Comparison of ENCODE assay signal across 17 cellular contexts in the genomic region with DNA sequence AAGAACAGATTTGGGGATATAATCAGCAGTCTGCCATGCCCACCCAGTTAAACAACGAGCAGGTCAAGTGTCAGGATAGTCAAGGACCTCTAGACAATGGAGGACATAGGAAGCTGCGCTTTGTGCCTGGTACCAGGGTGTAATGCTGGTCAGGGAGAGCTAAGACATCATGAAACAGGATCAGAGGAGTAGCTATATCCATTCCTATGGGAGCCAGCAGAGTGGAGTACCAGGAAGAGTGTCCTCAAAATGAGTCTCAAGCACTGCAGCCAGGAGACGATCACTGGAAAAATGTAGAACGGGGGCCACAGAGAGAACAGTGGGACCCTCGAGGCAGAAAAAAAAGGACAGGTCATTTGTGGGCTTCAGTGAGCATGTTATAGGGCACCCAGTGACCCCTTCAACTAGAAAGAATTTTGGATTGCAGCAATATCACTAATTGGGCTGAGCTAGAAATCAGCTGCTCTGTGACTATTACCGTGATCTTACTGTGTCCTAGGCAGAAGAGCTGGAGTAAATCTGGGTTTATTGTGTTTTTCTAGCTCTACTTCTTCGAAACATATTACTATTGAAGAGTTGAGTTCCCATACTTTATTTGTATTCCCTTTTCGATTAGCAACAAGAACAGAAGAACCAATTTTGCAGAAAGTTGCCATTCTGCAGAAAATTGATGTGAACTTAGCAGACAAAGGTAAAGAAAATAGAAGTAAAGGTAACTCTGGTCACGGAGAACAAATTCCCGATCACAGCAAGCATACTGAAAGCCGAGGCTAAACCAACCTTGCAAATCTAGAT.
DNase-seq lines count a peak whose midpoint lies in the region; ATAC-seq, FAIRE-seq and TF ChIP-seq lines count a peak whose summit lies in the region.
"Had no signal": no experiment of that assay in that cellular context is flagged by ENCODE, and none has a peak within 500 bp of the region (broad histone marks: within the 10 kb centered on the region; RNA-seq: fewer than 3 reads in every experiment).

No MANE protein-coding gene starts in this region.

- peak; percentile 68 for ATAC-seq in HepG2
- no peak for ATAC-seq in HG03520 (IDR thresholded peaks at IDR 0.05; ENCODE audit: unreplicated experiment)
- ATAC-seq: A549, K562 had no signal

- intact Hi-C loops in Calu3 (cut with micrococcal nuclease; ENCODE audit: unreplicated experiment) (loop anchor here (5.0 kb wide), 1 partner anchor 61 kb away; no protein-coding TSS in a partner anchor), HepG2 (cut with micrococcal nuclease; ENCODE audit: unreplicated experiment) (no loop called here)

- DNase-seq in Calu3 (no peak), SJCRH30 (no peak), HepG2 (ENCODE audit: low spot score) (no peak), smooth muscle cell (lab: John Stamatoyannopoulos, UW; ENCODE audit: unreplicated experiment) (no peak), nucleus accumbens (lab: John Stamatoyannopoulos, UW) (no peak), retina (no peak), 8988T (no peak)
- DNase-seq: DMS53, NCI-H1092, NCI-H345, NCI-H69 had no signal

- H3K4me2 ChIP-seq in HepG2 (ENCODE audit: low read depth, low read length) (peak overlapping the region; percentile 74), smooth muscle cell (peak overlapping the region; percentile 29)
- H3K4me2 ChIP-seq: A549 had no signal

- H3F3A ChIP-seq in smooth muscle cell (ENCODE audit: low read depth), result no peaks in the 10 kb centered on the region

- H3K36me3 Mint-ChIP-seq in Calu3 (ENCODE audit: insufficient read depth, unreplicated experiment), result no peaks in the 10 kb centered on the region

- peak overlapping the region; percentile 34 for H3K4me3 Mint-ChIP-seq in Calu3 (ENCODE audit: low read depth, unreplicated experiment)

- H3K36me3 ChIP-seq in SJCRH30 (no peaks in the 10 kb centered on the region), HepG2 (replicated peaks in 1 of 2; ENCODE audit: control insufficient read depth in 1 of 2, insufficient read depth in 2 of 2, low read length in 2 of 2) (no peaks in the 10 kb centered on the region), smooth muscle cell (ENCODE audit: low read depth) (no peaks in the 10 kb centered on the region)

- WGBS in HepG2 (ENCODE audit: low lambda C conversion rate), result 16% methylated on average over 11 of the region's 11 CpGs
- WGBS in smooth muscle cell (ENCODE audit: low lambda C conversion rate), result 85% methylated on average over 11 of the region's 11 CpGs

- CTCF ChIA-PET in Calu3 (lab: Charles Lee), result interaction anchor here (1.1 to 2.3 kb wide), 4 partner anchors 10 to 85 kb away, joined by 3 to 5 read pairs (median 4); no protein-coding TSS in a partner anchor
- CTCF ChIA-PET in HepG2 (lab: Yijun Ruan, JAX; ENCODE audit: low intra/inter-chr PET ratio, low total read pairs), result no interaction called here

- TF ChIP-seq RAD21 in HepG2 (CRISPR knock-in tag; IDR thresholded peaks at IDR 0.05), result no peak

- no peaks in the 10 kb centered on the region for H3K9me3 ChIP-seq in SJCRH30 (replicated peaks)
- H3K9me3 ChIP-seq in HepG2 (ENCODE audit: low read length), result no peaks in the 10 kb centered on the region
- no peaks in the 10 kb centered on the region for H3K9me3 ChIP-seq in smooth muscle cell (replicated peaks; ENCODE audit: low read depth)
- H3K9me3 ChIP-seq: A549 had no signal

- H2AFZ ChIP-seq in HepG2 (ENCODE audit: low read length), result peak overlapping the region; percentile 37
- peak overlapping the region; percentile 59 for H2AFZ ChIP-seq in smooth muscle cell (ENCODE audit: low read depth)

- H3K27me3 ChIP-seq in SJCRH30, result no peaks in the 10 kb centered on the region
- H3K27me3 ChIP-seq in HepG2 (ENCODE audit: control insufficient read depth in 1 of 2, insufficient read depth in 2 of 2, low read length in 2 of 2), result no peaks in the 10 kb centered on the region
- H3K27me3 ChIP-seq in smooth muscle cell (ENCODE audit: low read depth), result no peaks in the 10 kb centered on the region

- no peak for FAIRE-seq in HepG2 (lab: Jason Lieb, UNC)
- FAIRE-seq: A549, GM18507, K562 had no signal

- H3K27ac ChIP-seq in SJCRH30, result peak overlapping the region; percentile 45; the same call in 1 of the 2 replicates
- peak overlapping the region; percentile 80 for H3K27ac ChIP-seq in HepG2 (ENCODE audit: extremely low read length, insufficient read depth, low read length)
- no peak overlapping the region for H3K27ac ChIP-seq in smooth muscle cell (ENCODE audit: low read depth)
- H3K27ac ChIP-seq: A549, C4-2B, SK-N-MC had no signal

- H4K20me1 ChIP-seq in HepG2 (ENCODE audit: insufficient read depth, low read length), result no peaks in the 10 kb centered on the region
- H4K20me1 ChIP-seq in smooth muscle cell (ENCODE audit: low read depth), result no peaks in the 10 kb centered on the region

- in situ Hi-C loops in HepG2 (cut with HindIII; ENCODE audit: extremely low pct_ligation_motif_present, low pct_unique_long_range_greater_than_20kb), result no loop called here

- POLR2A ChIA-PET in HepG2 (lab: Yijun Ruan, JAX), result interaction anchor here (1.8 kb wide), 1 partner anchor 15 kb away, joined by 7 read pairs; no protein-coding TSS in a partner anchor

- peak overlapping the region; percentile 2; the same call in 1 of the 2 replicates for H3K9ac ChIP-seq in HepG2 (ENCODE audit: insufficient read depth, low read depth, low read length)
- no peak overlapping the region for H3K9ac ChIP-seq in smooth muscle cell (ENCODE audit: low read depth)

- H3K27me3 Mint-ChIP-seq in Calu3 (ENCODE audit: unreplicated experiment), result no peaks in the 10 kb centered on the region

- H3K4me1 Mint-ChIP-seq in Calu3 (ENCODE audit: low read depth, unreplicated experiment), result peaks cover 32% of the 10 kb centered on the region

- no peak for TF ChIP-seq POLR2A in HepG2 (IDR thresholded peaks at IDR 0.05; ENCODE audit: insufficient read depth in 1 of 2, low read depth in 2 of 2, low read length in 2 of 2)

- H3K4me3 ChIP-seq in SJCRH30 (peak overlapping the region; percentile 4; the same call in 1 of the 2 replicates), HepG2 (replicated peaks in 1 of 3; ENCODE audit: insufficient read depth in 1 of 3, low read depth in 2 of 3, low read length in 3 of 3) (peak overlapping the region; percentile 29 to 45 (median 36); a peak in 5 of 6 replicates), smooth muscle cell (peak overlapping the region; percentile 27)
- H3K4me3 ChIP-seq: A549, K562, SK-N-MC had no signal

- TF ChIP-seq EP300 in HepG2 (IDR thresholded peaks at IDR 0.05; ENCODE audit: low read depth in 2 of 2, low read length in 2 of 2), result no peak
- no peak for TF ChIP-seq EP300 in HepG2 (CRISPR knock-in tag; IDR thresholded peaks at IDR 0.05; ENCODE audit: borderline replicate concordance)

- TF ChIP-seq CTCF in Calu3 (IDR thresholded peaks at IDR 0.05; ENCODE audit: unreplicated experiment) (no peak), HepG2 (CRISPR knock-in tag; IDR thresholded peaks at IDR 0.05) (no peak), smooth muscle cell (IDR thresholded peaks at IDR 0.05; ENCODE audit: borderline replicate concordance, insufficient read depth, poor library complexity, severe bottlenecking) (no peak)

- BruUV-seq in Calu3 (replicated peaks; lab: Mats Ljungman, UMichigan) (no TSS peak), HepG2 (replicated peaks; lab: Mats Ljungman, UMichigan) (no TSS peak)

- peak overlapping the region; percentile 3 for H3K27ac Mint-ChIP-seq in Calu3 (ENCODE audit: unreplicated experiment)

- H3K79me2 ChIP-seq in HepG2 (ENCODE audit: insufficient read depth, low read length), result no peaks in the 10 kb centered on the region
- no peaks in the 10 kb centered on the region for H3K79me2 ChIP-seq in smooth muscle cell (ENCODE audit: low read depth)

- peaks cover 28% of the 10 kb centered on the region for H3K4me1 ChIP-seq in SJCRH30
- peaks cover 38% of the 10 kb centered on the region for H3K4me1 ChIP-seq in HepG2 (ENCODE audit: insufficient read depth, low read length)
- no peaks in the 10 kb centered on the region for H3K4me1 ChIP-seq in smooth muscle cell (ENCODE audit: low read depth)
- H3K4me1 ChIP-seq: A549 had no signal

- peaks cover 3% of the 10 kb centered on the region for H3K9me3 Mint-ChIP-seq in Calu3 (ENCODE audit: low read depth, unreplicated experiment)

TF ChIP-seq in HepG2, 621 proteins besides CTCF, POLR2A, EP300 and RAD21 (continues in another document):
- no peak for TF ChIP-seq AKAP8 (CRISPR knock-in tag; IDR thresholded peaks at IDR 0.05)
- no peak for TF ChIP-seq PHF20 (CRISPR knock-in tag; IDR thresholded peaks at IDR 0.05)
- TF ChIP-seq DMAP1 (CRISPR knock-in tag; IDR thresholded peaks at IDR 0.05), result no peak
- TF ChIP-seq ZMAT3 (CRISPR knock-in tag; conservative IDR thresholded peaks at IDR 0.05), result no peak
- TF ChIP-seq, protein P1, sequence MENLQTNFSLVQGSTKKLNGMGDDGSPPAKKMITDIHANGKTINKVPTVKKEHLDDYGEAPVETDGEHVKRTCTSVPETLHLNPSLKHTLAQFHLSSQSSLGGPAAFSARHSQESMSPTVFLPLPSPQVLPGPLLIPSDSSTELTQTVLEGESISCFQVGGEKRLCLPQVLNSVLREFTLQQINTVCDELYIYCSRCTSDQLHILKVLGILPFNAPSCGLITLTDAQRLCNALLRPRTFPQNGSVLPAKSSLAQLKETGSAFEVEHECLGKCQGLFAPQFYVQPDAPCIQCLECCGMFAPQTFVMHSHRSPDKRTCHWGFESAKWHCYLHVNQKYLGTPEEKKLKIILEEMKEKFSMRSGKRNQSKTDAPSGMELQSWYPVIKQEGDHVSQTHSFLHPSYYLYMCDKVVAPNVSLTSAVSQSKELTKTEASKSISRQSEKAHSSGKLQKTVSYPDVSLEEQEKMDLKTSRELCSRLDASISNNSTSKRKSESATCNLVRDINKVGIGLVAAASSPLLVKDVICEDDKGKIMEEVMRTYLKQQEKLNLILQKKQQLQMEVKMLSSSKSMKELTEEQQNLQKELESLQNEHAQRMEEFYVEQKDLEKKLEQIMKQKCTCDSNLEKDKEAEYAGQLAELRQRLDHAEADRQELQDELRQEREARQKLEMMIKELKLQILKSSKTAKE (CRISPR knock-in tag; IDR thresholded peaks at IDR 0.05; ENCODE audit: borderline replicate concordance), result 0 out of 2 replicates have a peak, but pooled peaks have one; percentile 40
- TF ChIP-seq, protein P2, sequence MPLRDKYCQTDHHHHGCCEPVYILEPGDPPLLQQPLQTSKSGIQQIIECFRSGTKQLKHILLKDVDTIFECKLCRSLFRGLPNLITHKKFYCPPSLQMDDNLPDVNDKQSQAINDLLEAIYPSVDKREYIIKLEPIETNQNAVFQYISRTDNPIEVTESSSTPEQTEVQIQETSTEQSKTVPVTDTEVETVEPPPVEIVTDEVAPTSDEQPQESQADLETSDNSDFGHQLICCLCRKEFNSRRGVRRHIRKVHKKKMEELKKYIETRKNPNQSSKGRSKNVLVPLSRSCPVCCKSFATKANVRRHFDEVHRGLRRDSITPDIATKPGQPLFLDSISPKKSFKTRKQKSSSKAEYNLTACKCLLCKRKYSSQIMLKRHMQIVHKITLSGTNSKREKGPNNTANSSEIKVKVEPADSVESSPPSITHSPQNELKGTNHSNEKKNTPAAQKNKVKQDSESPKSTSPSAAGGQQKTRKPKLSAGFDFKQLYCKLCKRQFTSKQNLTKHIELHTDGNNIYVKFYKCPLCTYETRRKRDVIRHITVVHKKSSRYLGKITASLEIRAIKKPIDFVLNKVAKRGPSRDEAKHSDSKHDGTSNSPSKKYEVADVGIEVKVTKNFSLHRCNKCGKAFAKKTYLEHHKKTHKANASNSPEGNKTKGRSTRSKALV (CRISPR knock-in tag; IDR thresholded peaks at IDR 0.05), result peak; percentile 68; the same call in 1 of the 2 replicates
